ENCODE assay signal across 15 cellular contexts in genomic region chr15:55133972-55134371, GRCh38.
DNase-seq lines count a peak whose midpoint lies in the region; ATAC-seq and TF ChIP-seq lines count a peak whose summit lies in the region.
"Had no signal": no experiment of that assay in that cellular context is flagged by ENCODE, and none has a peak within 500 bp of the region (broad histone marks: within the 10 kb centered on the region; RNA-seq: fewer than 3 reads in every experiment).

No MANE protein-coding gene starts in this region.

- no peak for DNase-seq in H9
- DNase-seq in WTC11 (ENCODE audit: low spot score), result no peak
- peak; percentile 62 for DNase-seq in mesendoderm
- DNase-seq in dedifferentiated amniotic fluid mesenchymal stem cell (ENCODE audit: extremely low spot score), result no peak
- DNase-seq in omental fat pad (ENCODE audit: low spot score), result no peak
- no peak for DNase-seq in testis
- DNase-seq: C1 segment of cervical spinal cord; Calu3; CD4-positive, alpha-beta memory T cell; COR-L47; DMS53; DMS79 treated with DMSO at 0.1 percent for 48 hours; GF-D8; GM23248; HCEC 1CT had no signal

- H3K9ac ChIP-seq in H9 (ENCODE audit: extremely low read depth, insufficient read length, low read length) (no peak overlapping the region), mesendoderm (ENCODE audit: low read length) (no peak overlapping the region)
- H3K9ac ChIP-seq: GM23248 had no signal

- H3K4ac ChIP-seq in H9 (ENCODE audit: low read depth, low read length) (no peak overlapping the region), mesendoderm (ENCODE audit: low read depth, low read length) (no peak overlapping the region)

- no peak overlapping the region for H4K91ac ChIP-seq in H9 (ENCODE audit: insufficient read length, low read depth, low read length)

- H2BK12ac ChIP-seq in H9 (ENCODE audit: insufficient read length, low read depth, low read length), result no peak overlapping the region

- H3K27me3 Mint-ChIP-seq in H9 (ENCODE audit: low read depth) (no peaks in the 10 kb centered on the region; the same call in none of the 2 replicates), WTC11 (ENCODE audit: low read depth) (no peaks in the 10 kb centered on the region; the same call in 1 of the 2 replicates)

- no peaks in the 10 kb centered on the region for H3K23me2 ChIP-seq in H9 (ENCODE audit: insufficient read length, low read depth, low read length, poor library complexity, severe bottlenecking)

- H3K4me1 Mint-ChIP-seq in H9 (no peaks in the 10 kb centered on the region), WTC11 (peaks cover 4% of the 10 kb centered on the region; the same call in 1 of the 2 replicates)
- H3K4me1 Mint-ChIP-seq: CD4-positive, alpha-beta memory T cell had no signal

- H3K56ac ChIP-seq in H9 (ENCODE audit: insufficient read length, low read depth, low read length), result no peak overlapping the region
- H3K56ac ChIP-seq in mesendoderm (ENCODE audit: low read length), result no peak overlapping the region

- H2BK120ac ChIP-seq in H9 (ENCODE audit: low read depth, low read length, poor library complexity, severe bottlenecking), result no peak overlapping the region
- no peak overlapping the region for H2BK120ac ChIP-seq in mesendoderm (ENCODE audit: low read depth, low read length)

- H3K27ac ChIP-seq in H9 (ENCODE audit: insufficient read length, low read depth, low read length), result no peak overlapping the region
- no peak overlapping the region for H3K27ac ChIP-seq in mesendoderm (ENCODE audit: low read depth, low read length)
- H3K27ac ChIP-seq in testis, result no peak overlapping the region
- H3K27ac ChIP-seq: GM23248 had no signal

- peak; percentile 30; the same call in 2 of the 3 replicates for TF ChIP-seq CTCF in H9 (conservative IDR thresholded peaks at IDR 0.05)
- no peak for TF ChIP-seq CTCF in WTC11 (IDR thresholded peaks at IDR 0.05)
- TF ChIP-seq CTCF in omental fat pad (IDR thresholded peaks at IDR 0.05), result no peak
- no peak for TF ChIP-seq CTCF in testis (IDR thresholded peaks at IDR 0.05)

- H4K5ac ChIP-seq in H9 (ENCODE audit: insufficient read length, low read depth, low read length) (no peak overlapping the region), mesendoderm (ENCODE audit: low read length) (no peak overlapping the region)

- H3K79me2 ChIP-seq in H9 (ENCODE audit: insufficient read depth, low read length) (no peaks in the 10 kb centered on the region), mesendoderm (ENCODE audit: control insufficient read depth, insufficient read depth, low read length) (no peaks in the 10 kb centered on the region)

- H3T11ph ChIP-seq in H9 (ENCODE audit: low read length), result no peak overlapping the region

- H3K36me3 Mint-ChIP-seq in H9 (ENCODE audit: insufficient read depth in 1 of 3, low read depth in 3 of 3), result peaks cover 0 to 3% (median 0%) of the 10 kb centered on the region in 3 experiments; a peak in 1 of 7 replicates
- H3K36me3 Mint-ChIP-seq in WTC11, result no peaks in the 10 kb centered on the region

- H3K4me1 ChIP-seq in H9 (ENCODE audit: insufficient read depth, low read length) (no peaks in the 10 kb centered on the region), mesendoderm (ENCODE audit: control insufficient read depth, low read depth, low read length) (no peaks in the 10 kb centered on the region), testis (no peaks in the 10 kb centered on the region)

- no CpG with 5 or more reads among the region's 2 CpGs for WGBS in H9 (ENCODE audit: extremely low coverage, insufficient read length, low lambda C conversion rate)
- no CpG with 5 or more reads among the region's 2 CpGs for WGBS in mesendoderm (ENCODE audit: extremely low coverage, insufficient coverage, low lambda C conversion rate)
- 81 to 83% methylated on average over 2 of the region's 2 CpGs for WGBS in testis, 2 donors

- H3K4me3 ChIP-seq in mesendoderm (ENCODE audit: low read length) (no peak overlapping the region), testis (no peak overlapping the region)
- H3K4me3 ChIP-seq: GM23248 had no signal

- no peak overlapping the region for H3K4me3 Mint-ChIP-seq in H9
- no peak overlapping the region for H3K4me3 Mint-ChIP-seq in WTC11
- H3K4me3 Mint-ChIP-seq: CD4-positive, alpha-beta memory T cell had no signal

- intact Hi-C loops in testis (cut with DNase I; ENCODE audit: low total_unique reads), result no loop called here

- H4K8ac ChIP-seq in H9 (replicated peaks; ENCODE audit: insufficient read length, low read depth, low read length) (no peak overlapping the region), mesendoderm (ENCODE audit: low read depth, low read length) (no peak overlapping the region)

- H3K79me1 ChIP-seq in H9 (ENCODE audit: insufficient read depth, low read depth, low read length, poor library complexity, severe bottlenecking) (no peaks in the 10 kb centered on the region), mesendoderm (ENCODE audit: low read length) (no peaks in the 10 kb centered on the region)

- H3K14ac ChIP-seq in H9 (ENCODE audit: insufficient read depth, low read length), result no peak overlapping the region

- no peak overlapping the region for H2BK20ac ChIP-seq in H9 (ENCODE audit: low read depth, low read length, poor library complexity, severe bottlenecking)

- no peaks in the 10 kb centered on the region for H4K20me1 ChIP-seq in H9 (ENCODE audit: control insufficient read depth, insufficient read depth, insufficient read length)

- H3K18ac ChIP-seq in H9 (ENCODE audit: insufficient read length, low read depth, low read length) (no peak overlapping the region), mesendoderm (ENCODE audit: low read length) (no peak overlapping the region)

- H3K4me2 ChIP-seq in H9 (ENCODE audit: insufficient read depth, insufficient read length, low read length) (no peak overlapping the region), mesendoderm (ENCODE audit: low read length) (no peak overlapping the region)

- H2BK15ac ChIP-seq in H9 (ENCODE audit: low read depth, low read length) (no peak overlapping the region), mesendoderm (replicated peaks; ENCODE audit: low read depth) (no peak overlapping the region)

- H2AFZ ChIP-seq in H9 (ENCODE audit: low read length), result no peak overlapping the region
- H2AFZ ChIP-seq: GM23248 had no signal

- TF ChIP-seq POLR2A in testis (IDR thresholded peaks at IDR 0.05), result no peak

- no peaks in the 10 kb centered on the region for H3K9me3 ChIP-seq in H9 (ENCODE audit: control insufficient read depth, low read depth, low read length)
- H3K9me3 ChIP-seq in testis, result no peaks in the 10 kb centered on the region

- H3K9me3 Mint-ChIP-seq in H9 (peaks cover 15 to 34% of the 10 kb centered on the region in 2 experiments), WTC11 (peaks cover 36% of the 10 kb centered on the region)

- H2AK5ac ChIP-seq in H9 (ENCODE audit: insufficient read length, low read length) (no peak overlapping the region), mesendoderm (ENCODE audit: low read length) (no peak overlapping the region)

- H3K23ac ChIP-seq in H9 (ENCODE audit: insufficient read length, low read depth, low read length) (no peak overlapping the region), mesendoderm (ENCODE audit: low read length) (no peak overlapping the region)

- no peaks in the 10 kb centered on the region for H3K36me3 ChIP-seq in mesendoderm (ENCODE audit: control insufficient read depth, insufficient read depth, low read length)
- H3K36me3 ChIP-seq in testis (ENCODE audit: low read depth, missing control alignments), result no peaks in the 10 kb centered on the region

- CTCF ChIA-PET in WTC11 (lab: Charles Lee), result interaction anchor here (0.8 to 2.1 kb wide), 4 partner anchors 12 to 35 kb away, joined by 3 to 6 read pairs (median 3); no protein-coding TSS in a partner anchor

- no peak overlapping the region for H2BK5ac ChIP-seq in H9 (ENCODE audit: insufficient read length, low read length)
- H2BK5ac ChIP-seq in mesendoderm (ENCODE audit: low read length), result no peak overlapping the region

- H3K27ac Mint-ChIP-seq in H9 (no peak overlapping the region; a peak in 1 of 7 replicates), WTC11 (no peak overlapping the region)

- ATAC-seq in WTC11 (peak; percentile 56; the same call in 1 of the 2 replicates), omental fat pad (ENCODE audit: low FRiP score) (no peak)

- POLR2A ChIA-PET in WTC11 (lab: Charles Lee), result no interaction called here

- H3K27me3 ChIP-seq in H9 (ENCODE audit: insufficient read depth, low read length) (no peaks in the 10 kb centered on the region), mesendoderm (ENCODE audit: insufficient read depth, low read length, poor library complexity) (no peaks in the 10 kb centered on the region), testis (no peaks in the 10 kb centered on the region)

TF ChIP-seq in WTC11, 78 proteins besides CTCF, POLR2A, EP300 and RAD21 (continues in another document):
- TF ChIP-seq MLX (CRISPR knock-in tag; IDR thresholded peaks at IDR 0.05), result no peak
- no peak for TF ChIP-seq NR1H2 (CRISPR knock-in tag; IDR thresholded peaks at IDR 0.05)
- TF ChIP-seq IRF1 (CRISPR knock-in tag; IDR thresholded peaks at IDR 0.05), result no peak
- TF ChIP-seq E2F5 (CRISPR knock-in tag; IDR thresholded peaks at IDR 0.05), result no peak
